13 cellular contexts compared by ENCODE assay signal in the genomic region with DNA sequence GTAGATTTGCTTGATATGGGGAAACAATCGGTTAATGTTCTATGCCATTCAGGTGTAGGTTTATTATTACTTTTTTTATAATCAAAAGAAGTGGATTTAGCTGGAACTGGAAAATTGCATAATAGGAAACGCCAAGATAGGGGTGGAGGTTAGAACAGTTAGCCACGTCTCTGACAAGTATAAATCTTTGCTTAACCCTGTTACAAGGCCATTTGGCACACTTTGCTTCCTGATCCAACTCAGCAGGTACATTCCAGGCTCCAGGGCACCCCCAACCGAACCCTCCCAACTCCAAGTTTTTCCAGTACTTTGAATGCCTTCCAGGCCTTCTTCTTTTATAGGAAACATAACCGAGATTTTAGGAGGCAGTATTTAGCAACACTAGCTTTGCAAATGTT. TPM values are rescaled to one million over a fixed set of nuclear protein-coding genes. Genes with fewer than 3 reads are reported as not detected.
A peak's percentile ranks its signal among the peaks of the same experiment; 100 is the strongest.
DNase-seq lines count a peak whose midpoint lies in the region; ATAC-seq, FAIRE-seq and TF ChIP-seq lines count a peak whose summit lies in the region.
"Had no signal": no experiment of that assay in that cellular context is flagged by ENCODE, and none has a peak within 500 bp of the region (broad histone marks: within the 10 kb centered on the region; RNA-seq: fewer than 3 reads in every experiment).

No MANE protein-coding gene starts in this region.

- 0 out of 2 replicates have a peak overlapping the region, but pooled peaks have one; percentile 3 for H3K9ac ChIP-seq in GM12878 (ENCODE audit: control insufficient read depth, insufficient read depth, low read length)

- intact Hi-C loops in GM12878 (cut with micrococcal nuclease; ENCODE audit: unreplicated experiment) (loop anchor here (2.0 kb wide), 1 partner anchor 51 kb away; the partner anchor contains the start of gene ACSL4), left lung (cut with DNase I) (no loop called here), vagina (cut with DNase I) (no loop called here)

- SMC1A ChIA-PET in GM12878 (lab: Charles Lee; ENCODE audit: uncharacterized antibody, unreplicated experiment) = interaction anchor here (0.6 to 4.1 kb wide), 19 partner anchors 8 to 97 kb away, joined by 3 to 38 read pairs (median 5); partner anchors contain the start of gene ACSL4

- TF ChIP-seq EP300 in GM12878 (IDR thresholded peaks at IDR 0.05; ENCODE audit: borderline replicate concordance in 1 of 2, control insufficient read depth in 1 of 2, low read depth in 2 of 2, low read length in 2 of 2) = no peak

- H3K27me3 ChIP-seq in GM12878 (replicated peaks in 1 of 2; ENCODE audit: control insufficient read depth in 2 of 2, insufficient read depth in 2 of 2, low read length in 1 of 2) = no peaks in the 10 kb centered on the region
- H3K27me3 ChIP-seq in left lung = no peaks in the 10 kb centered on the region
- H3K27me3 ChIP-seq in vagina = no peaks in the 10 kb centered on the region

- CTCF ChIA-PET in GM12878 (lab: Yijun Ruan, JAX) = interaction anchor here (1.1 to 4.2 kb wide), 9 partner anchors 9 to 107 kb away, joined by 3 to 24 read pairs (median 5); no protein-coding TSS in a partner anchor

- FAIRE-seq in GM12878 (lab: Jason Lieb, UNC) (no peak), GM12891 (lab: Jason Lieb, UNC) (no peak)

- no peaks in the 10 kb centered on the region for H3K79me2 ChIP-seq in GM12878 (ENCODE audit: control insufficient read depth, insufficient read depth, low read length)

- in situ Hi-C loops in GM12878 (cut with MboI) = no loop called here

- no peak overlapping the region for H3K4me3 ChIP-seq in GM12878
- H3K4me3 ChIP-seq in left lung = no peak overlapping the region
- H3K4me3 ChIP-seq in vagina = no peak overlapping the region
- H3K4me3 ChIP-seq: thoracic aorta had no signal

- H3K4me1 ChIP-seq in GM12878 (ENCODE audit: control insufficient read depth, insufficient read depth, low read length) = peaks cover 5% of the 10 kb centered on the region; the same call in 1 of the 2 replicates
- H3K4me1 ChIP-seq in left lung = no peaks in the 10 kb centered on the region
- H3K4me1 ChIP-seq in vagina = no peaks in the 10 kb centered on the region

- peak overlapping the region; percentile 34; the same call in 1 of the 2 replicates for H3K4me2 ChIP-seq in GM12878 (ENCODE audit: control insufficient read depth, insufficient read depth)

- TF ChIP-seq RAD21 in GM12878 (IDR thresholded peaks at IDR 0.05; ENCODE audit: insufficient read depth, low read depth, low read length) = no peak

- no peaks in the 10 kb centered on the region for H4K20me1 ChIP-seq in GM12878 (ENCODE audit: control insufficient read depth, insufficient read depth)

- H2AFZ ChIP-seq in GM12878 (ENCODE audit: control insufficient read depth, low read depth, low read length) = no peak overlapping the region

- no peaks in the 10 kb centered on the region for H3K9me3 ChIP-seq in GM12878 (replicated peaks; ENCODE audit: control insufficient read depth, insufficient read depth, low read length)
- no peaks in the 10 kb centered on the region for H3K9me3 ChIP-seq in left lung
- no peaks in the 10 kb centered on the region for H3K9me3 ChIP-seq in vagina
- H3K9me3 ChIP-seq: thoracic aorta had no signal

- peak; percentile 8 for ATAC-seq in GM19463 (IDR thresholded peaks at IDR 0.05; ENCODE audit: unreplicated experiment)
- peak; percentile 5 for ATAC-seq in HG03520 (IDR thresholded peaks at IDR 0.05; ENCODE audit: unreplicated experiment)
- ATAC-seq in GM12878 = peak; percentile 6; the same call in 1 of the 3 replicates
- peak; percentile 70 for ATAC-seq in left lung
- ATAC-seq in GM18909 (IDR thresholded peaks at IDR 0.05; ENCODE audit: poor library complexity, unreplicated experiment) = no peak
- ATAC-seq in GM18870 (IDR thresholded peaks at IDR 0.05; ENCODE audit: unreplicated experiment) = no peak
- ATAC-seq: SK-N-SH treated with all-trans-retinoic acid at 6 μM for 48 hours had no signal

- WGBS in GM12878 (ENCODE audit: insufficient coverage, insufficient replicate concordance, low lambda C conversion rate, missing lambda C conversion rate) = 70% methylated on average over 5 of the region's 5 CpGs

- BruUV-seq in GM12878 (replicated peaks; lab: Mats Ljungman, UMichigan) = no TSS peak

- TF ChIP-seq CTCF in GM12878 (IDR thresholded peaks at IDR 0.05 in 2 of 3, conservative IDR thresholded peaks at IDR 0.05 in 1 of 3; ENCODE audit: control insufficient read depth in 2 of 3, extremely low read depth in 1 of 3, insufficient read depth in 1 of 3, low read depth in 3 of 3, low read length in 3 of 3) (no peak), left lung (IDR thresholded peaks at IDR 0.05) (no peak), vagina (IDR thresholded peaks at IDR 0.05) (no peak)

- H3K27ac ChIP-seq in GM12878 (ENCODE audit: control insufficient read depth, insufficient read depth) (peak overlapping the region; percentile 81), left lung (no peak overlapping the region), vagina (no peak overlapping the region)

- TF ChIP-seq POLR2A in GM12878 (IDR thresholded peaks at IDR 0.05; ENCODE audit: low read depth, low read length) (no peak), vagina (IDR thresholded peaks at IDR 0.05) (no peak), GM12891 (IDR thresholded peaks at IDR 0.05; ENCODE audit: low read depth, low read length) (no peak)

- RAD21 ChIA-PET in GM12878 (lab: Charles Lee; ENCODE audit: unreplicated experiment) = interaction anchor here (1.0 to 3.6 kb wide), 14 partner anchors 9 to 107 kb away, joined by 3 to 33 read pairs (median 12); partner anchors contain the start of gene ACSL4

- no peak for DNase-seq in GM12878 (ENCODE audit: low read depth, low spot score)
- no peak for DNase-seq in left lung
- no peak for DNase-seq in vagina (ENCODE audit: extremely low spot score in 2 of 2)
- DNase-seq in GM12891 (ENCODE audit: insufficient read length, low spot score) = no peak
- DNase-seq: activated gamma-delta T cell treated with Interleukin-2 at 50 U/mL for 16 hours; effector CD4-positive, alpha-beta T cell; NCI-H146 had no signal

- POLR2A ChIA-PET in GM12878 (lab: Charles Lee) = interaction anchor here (1.5 to 3.6 kb wide), 9 partner anchors 8 to 65 kb away, joined by 4 to 11 read pairs (median 7); no protein-coding TSS in a partner anchor

- H3K36me3 ChIP-seq in GM12878 (ENCODE audit: control insufficient read depth in 2 of 2, insufficient read depth in 2 of 2, low read length in 1 of 2) (no peaks in the 10 kb centered on the region), left lung (no peaks in the 10 kb centered on the region), vagina (no peaks in the 10 kb centered on the region)
- H3K36me3 ChIP-seq: thoracic aorta had no signal

TF ChIP-seq in GM12878, 131 proteins besides CTCF, POLR2A, EP300 and RAD21 (continues in another document):
- no peak for TF ChIP-seq MTA2 (IDR thresholded peaks at IDR 0.05; ENCODE audit: low read depth)
- TF ChIP-seq MYC (IDR thresholded peaks at IDR 0.05; ENCODE audit: insufficient read depth, insufficient read length, insufficient replicate concordance, low read length, severe bottlenecking) = no peak
- no peak for TF ChIP-seq MLLT1 (IDR thresholded peaks at IDR 0.05)

TF ChIP-seq in GM12891, 5 proteins besides CTCF, POLR2A, EP300 and RAD21:
- TF ChIP-seq TAF1 (IDR thresholded peaks at IDR 0.05; ENCODE audit: low read depth, low read length) (no peak), POLR2AphosphoS5 (IDR thresholded peaks at IDR 0.05; ENCODE audit: low read depth, low read length) (no peak), PAX5 (IDR thresholded peaks at IDR 0.05; ENCODE audit: insufficient read depth, low read length, severe bottlenecking) (no peak), SPI1 (IDR thresholded peaks at IDR 0.05; ENCODE audit: low read depth, low read length) (no peak), POU2F2 (IDR thresholded peaks at IDR 0.05; ENCODE audit: low read depth, low read length) (no peak)

RNA-seq across cellular contexts. Expression of gene ACSL4, which starts 50.7 kb away (rescaled TPM):
- total RNA-seq in GM12878 (2013; cell fraction: nucleolus; rRNA removed) = 94.3 and 107 TPM in 2 replicates
- 53.5 and 60.1 TPM in 2 replicates for total RNA-seq in GM12878 (2014; rRNA removed)
- 66.6 and 71.9 TPM in 2 replicates for total RNA-seq in GM12878 (2014; rRNA removed; fragmentation: Illumina TruSeq; extraction: Trizol)
- total RNA-seq in GM12878 (2021) = 59.1 TPM in 2 replicates
- 9.7 TPM for polyA plus RNA-seq in GM12878 (2011; ENCODE audit: low read depth)
- 50.4 and 80.9 TPM in 2 replicates for polyA plus RNA-seq in GM12878 (2011; rRNA removed)
- polyA plus RNA-seq in GM12878 (2011; cell fraction: cytosol; rRNA removed) = 21.7 and 25.6 TPM in 2 replicates
- 25.4 and 39.7 TPM in 2 replicates for polyA plus RNA-seq in GM12878 (2011; cell fraction: nucleus; rRNA removed)
- polyA plus RNA-seq in GM12878 (2012) = 16.0 and 24.3 TPM in 2 replicates
- 57.5 and 78.8 TPM in 2 replicates for polyA plus RNA-seq in GM12878 (2014; fragmentation: Illumina TruSeq; extraction: Trizol)
- polyA plus RNA-seq in GM12878 (2014; fragmentation: Nextera tagmentation; extraction: Ambion mirVana) = 10 to 100 TPM; 20.7 to 23.6 TPM
- polyA plus RNA-seq in GM12878 (2014; rRNA removed) = 36.2 and 38.8 TPM in 2 replicates
- 10 to 100 TPM; 35.7 to 40.4 TPM for polyA plus RNA-seq in GM12878 (2016; fragmentation: Nextera tagmentation; extraction: Ambion mirVana)
- 86.8 and 92.8 TPM in 2 replicates for polyA minus RNA-seq in GM12878 (2011; rRNA and poly(A)+ RNA removed)
- polyA minus RNA-seq in GM12878 (2011; cell fraction: cytosol; rRNA and poly(A)+ RNA removed) = 33.5 and 50.7 TPM in 2 replicates
- polyA minus RNA-seq in GM12878 (2011; cell fraction: nucleus; rRNA and poly(A)+ RNA removed) = 20.4 and 42.1 TPM in 2 replicates
- total RNA-seq in left lung = 10 to 100 TPM; 87.7 to 93.9 TPM
- 39.8 TPM for total RNA-seq in vagina
- polyA plus RNA-seq in GM12891 (2012; ENCODE audit: low read depth, missing spikeins) = 13.1 TPM

Comparison
In these comparisons a context has a peak if more than half of its experiments do, and no peak if none do; other contexts are left out.
1. ATAC-seq: peak in GM19463 (single experiment), HG03520 (single experiment), GM12878 (single experiment) and left lung (single experiment); none in GM18909 (single experiment) and GM18870 (single experiment).